1 cellular context compared by ENCODE assay signal in the genomic region with DNA sequence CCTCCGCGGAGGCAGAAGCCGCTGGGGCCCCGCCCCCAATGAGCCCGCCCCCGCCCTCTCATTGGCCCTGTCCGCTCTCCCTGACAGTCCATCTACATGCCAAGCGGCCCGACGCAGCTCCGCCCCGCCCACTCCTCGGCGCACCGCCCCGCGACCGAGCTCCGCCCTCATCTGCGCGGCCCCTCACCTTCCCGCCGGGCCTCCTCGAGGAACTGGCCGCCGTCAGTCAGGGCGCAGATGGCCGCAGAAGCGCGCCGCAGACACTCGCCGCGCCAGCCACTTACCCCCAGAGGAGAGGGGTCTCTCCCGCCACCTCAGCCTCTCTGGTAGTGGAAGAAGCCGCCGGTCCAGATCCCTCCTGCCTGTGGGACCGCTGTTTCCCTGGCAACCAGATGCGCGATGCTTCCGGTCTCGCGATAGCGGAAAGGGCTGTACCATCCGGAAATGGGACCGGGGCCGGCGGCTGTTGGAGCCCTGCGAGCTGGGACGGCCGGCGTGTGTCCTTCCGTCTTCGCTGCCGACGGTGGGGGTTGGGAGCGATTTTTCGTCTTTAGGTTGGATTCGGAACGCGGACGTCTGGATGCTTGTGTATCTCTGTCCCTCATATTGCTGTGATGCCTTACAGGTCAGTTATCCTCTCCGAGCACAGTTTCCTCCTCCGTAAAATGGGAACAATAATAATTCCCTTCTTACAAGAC.
TF ChIP-seq lines count a peak whose summit lies in the region.

A gene (minus strand): TSS at position 401 of the 698 bp plus-strand sequence. CDS start 6,317 bp downstream, outside the sequence.

TF ChIP-seq in HepG2, 621 proteins besides CTCF, POLR2A, EP300 and RAD21 (continued from another document and continues in another):
- TF ChIP-seq, protein P1, sequence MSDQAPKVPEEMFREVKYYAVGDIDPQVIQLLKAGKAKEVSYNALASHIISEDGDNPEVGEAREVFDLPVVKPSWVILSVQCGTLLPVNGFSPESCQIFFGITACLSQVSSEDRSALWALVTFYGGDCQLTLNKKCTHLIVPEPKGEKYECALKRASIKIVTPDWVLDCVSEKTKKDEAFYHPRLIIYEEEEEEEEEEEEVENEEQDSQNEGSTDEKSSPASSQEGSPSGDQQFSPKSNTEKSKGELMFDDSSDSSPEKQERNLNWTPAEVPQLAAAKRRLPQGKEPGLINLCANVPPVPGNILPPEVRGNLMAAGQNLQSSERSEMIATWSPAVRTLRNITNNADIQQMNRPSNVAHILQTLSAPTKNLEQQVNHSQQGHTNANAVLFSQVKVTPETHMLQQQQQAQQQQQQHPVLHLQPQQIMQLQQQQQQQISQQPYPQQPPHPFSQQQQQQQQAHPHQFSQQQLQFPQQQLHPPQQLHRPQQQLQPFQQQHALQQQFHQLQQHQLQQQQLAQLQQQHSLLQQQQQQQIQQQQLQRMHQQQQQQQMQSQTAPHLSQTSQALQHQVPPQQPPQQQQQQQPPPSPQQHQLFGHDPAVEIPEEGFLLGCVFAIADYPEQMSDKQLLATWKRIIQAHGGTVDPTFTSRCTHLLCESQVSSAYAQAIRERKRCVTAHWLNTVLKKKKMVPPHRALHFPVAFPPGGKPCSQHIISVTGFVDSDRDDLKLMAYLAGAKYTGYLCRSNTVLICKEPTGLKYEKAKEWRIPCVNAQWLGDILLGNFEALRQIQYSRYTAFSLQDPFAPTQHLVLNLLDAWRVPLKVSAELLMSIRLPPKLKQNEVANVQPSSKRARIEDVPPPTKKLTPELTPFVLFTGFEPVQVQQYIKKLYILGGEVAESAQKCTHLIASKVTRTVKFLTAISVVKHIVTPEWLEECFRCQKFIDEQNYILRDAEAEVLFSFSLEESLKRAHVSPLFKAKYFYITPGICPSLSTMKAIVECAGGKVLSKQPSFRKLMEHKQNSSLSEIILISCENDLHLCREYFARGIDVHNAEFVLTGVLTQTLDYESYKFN (CRISPR knock-in tag; conservative IDR thresholded peaks at IDR 0.05), result peak; percentile 53; the same call in 1 of the 2 replicates
- TF ChIP-seq, protein P2, sequence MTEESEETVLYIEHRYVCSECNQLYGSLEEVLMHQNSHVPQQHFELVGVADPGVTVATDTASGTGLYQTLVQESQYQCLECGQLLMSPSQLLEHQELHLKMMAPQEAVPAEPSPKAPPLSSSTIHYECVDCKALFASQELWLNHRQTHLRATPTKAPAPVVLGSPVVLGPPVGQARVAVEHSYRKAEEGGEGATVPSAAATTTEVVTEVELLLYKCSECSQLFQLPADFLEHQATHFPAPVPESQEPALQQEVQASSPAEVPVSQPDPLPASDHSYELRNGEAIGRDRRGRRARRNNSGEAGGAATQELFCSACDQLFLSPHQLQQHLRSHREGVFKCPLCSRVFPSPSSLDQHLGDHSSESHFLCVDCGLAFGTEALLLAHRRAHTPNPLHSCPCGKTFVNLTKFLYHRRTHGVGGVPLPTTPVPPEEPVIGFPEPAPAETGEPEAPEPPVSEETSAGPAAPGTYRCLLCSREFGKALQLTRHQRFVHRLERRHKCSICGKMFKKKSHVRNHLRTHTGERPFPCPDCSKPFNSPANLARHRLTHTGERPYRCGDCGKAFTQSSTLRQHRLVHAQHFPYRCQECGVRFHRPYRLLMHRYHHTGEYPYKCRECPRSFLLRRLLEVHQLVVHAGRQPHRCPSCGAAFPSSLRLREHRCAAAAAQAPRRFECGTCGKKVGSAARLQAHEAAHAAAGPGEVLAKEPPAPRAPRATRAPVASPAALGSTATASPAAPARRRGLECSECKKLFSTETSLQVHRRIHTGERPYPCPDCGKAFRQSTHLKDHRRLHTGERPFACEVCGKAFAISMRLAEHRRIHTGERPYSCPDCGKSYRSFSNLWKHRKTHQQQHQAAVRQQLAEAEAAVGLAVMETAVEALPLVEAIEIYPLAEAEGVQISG (CRISPR knock-in tag; IDR thresholded peaks at IDR 0.05), result peak; percentile 74; the same call in 1 of the 2 replicates
- TF ChIP-seq ZNF589 (CRISPR knock-in tag; conservative IDR thresholded peaks at IDR 0.05) (0 out of 2 replicates have a peak, but pooled peaks have one; percentile 38), RARG (CRISPR knock-in tag; IDR thresholded peaks at IDR 0.05; ENCODE audit: low read depth) (no peak), KDM1A (CRISPR knock-in tag; IDR thresholded peaks at IDR 0.05) (peak; percentile 81), ZNF17 (CRISPR knock-in tag; IDR thresholded peaks at IDR 0.05) (no peak), RNF2 (conservative IDR thresholded peaks at IDR 0.05; ENCODE audit: low read depth) (0 out of 2 replicates have a peak, but pooled peaks have one; percentile 31), NAIF1 (CRISPR knock-in tag; IDR thresholded peaks at IDR 0.05; ENCODE audit: borderline replicate concordance) (no peak), SOX13 (IDR thresholded peaks at IDR 0.05) (no peak), SOX13 (CRISPR knock-in tag; conservative IDR thresholded peaks at IDR 0.05 in 1 of 2, IDR thresholded peaks at IDR 0.05 in 1 of 2) (0 out of 4 replicates have a peak, but pooled peaks of 1 of the 2 experiments have one; percentile 9), ZNF12 (CRISPR knock-in tag; IDR thresholded peaks at IDR 0.05) (no peak), TOPORS (CRISPR knock-in tag; IDR thresholded peaks at IDR 0.05) (no peak), ZNF24 (IDR thresholded peaks at IDR 0.05) (no peak), ZNF563 (CRISPR knock-in tag; IDR thresholded peaks at IDR 0.05) (no peak), ZNF547 (CRISPR knock-in tag; IDR thresholded peaks at IDR 0.05) (no peak), ZNF253 (CRISPR knock-in tag; IDR thresholded peaks at IDR 0.05; ENCODE audit: borderline replicate concordance) (no peak), ZNF607 (CRISPR knock-in tag; IDR thresholded peaks at IDR 0.05; ENCODE audit: borderline replicate concordance) (no peak), ZMAT3 (CRISPR knock-in tag; conservative IDR thresholded peaks at IDR 0.05) (no peak), RARA (CRISPR knock-in tag; IDR thresholded peaks at IDR 0.05) (peak; percentile 25; the same call in 1 of the 2 replicates), NKX3-1 (CRISPR knock-in tag; IDR thresholded peaks at IDR 0.05) (no peak), ATF7-NPFF (CRISPR knock-in tag; IDR thresholded peaks at IDR 0.05; ENCODE audit: low read depth) (no peak), ZNF33A (CRISPR knock-in tag; IDR thresholded peaks at IDR 0.05; ENCODE audit: borderline replicate concordance) (no peak), ETV5 (CRISPR knock-in tag; IDR thresholded peaks at IDR 0.05; ENCODE audit: borderline replicate concordance) (peak; percentile 86; the same call in 1 of the 2 replicates), ZIK1 (CRISPR knock-in tag; IDR thresholded peaks at IDR 0.05; ENCODE audit: borderline replicate concordance, low read depth) (no peak), JUND (CRISPR knock-in tag; IDR thresholded peaks at IDR 0.05) (0 out of 2 replicates have a peak, but pooled peaks have one; percentile 14), U2AF1 (optimal IDR thresholded peaks at IDR 0.05; ENCODE audit: low read depth, low read length) (no peak), IRX3 (CRISPR knock-in tag; IDR thresholded peaks at IDR 0.05; ENCODE audit: borderline replicate concordance, low read depth) (no peak), ATRX (CRISPR knock-in tag; IDR thresholded peaks at IDR 0.05; ENCODE audit: borderline replicate concordance) (no peak), TBP (CRISPR knock-in tag; IDR thresholded peaks at IDR 0.05) (no peak)
- TF ChIP-seq, protein P3, sequence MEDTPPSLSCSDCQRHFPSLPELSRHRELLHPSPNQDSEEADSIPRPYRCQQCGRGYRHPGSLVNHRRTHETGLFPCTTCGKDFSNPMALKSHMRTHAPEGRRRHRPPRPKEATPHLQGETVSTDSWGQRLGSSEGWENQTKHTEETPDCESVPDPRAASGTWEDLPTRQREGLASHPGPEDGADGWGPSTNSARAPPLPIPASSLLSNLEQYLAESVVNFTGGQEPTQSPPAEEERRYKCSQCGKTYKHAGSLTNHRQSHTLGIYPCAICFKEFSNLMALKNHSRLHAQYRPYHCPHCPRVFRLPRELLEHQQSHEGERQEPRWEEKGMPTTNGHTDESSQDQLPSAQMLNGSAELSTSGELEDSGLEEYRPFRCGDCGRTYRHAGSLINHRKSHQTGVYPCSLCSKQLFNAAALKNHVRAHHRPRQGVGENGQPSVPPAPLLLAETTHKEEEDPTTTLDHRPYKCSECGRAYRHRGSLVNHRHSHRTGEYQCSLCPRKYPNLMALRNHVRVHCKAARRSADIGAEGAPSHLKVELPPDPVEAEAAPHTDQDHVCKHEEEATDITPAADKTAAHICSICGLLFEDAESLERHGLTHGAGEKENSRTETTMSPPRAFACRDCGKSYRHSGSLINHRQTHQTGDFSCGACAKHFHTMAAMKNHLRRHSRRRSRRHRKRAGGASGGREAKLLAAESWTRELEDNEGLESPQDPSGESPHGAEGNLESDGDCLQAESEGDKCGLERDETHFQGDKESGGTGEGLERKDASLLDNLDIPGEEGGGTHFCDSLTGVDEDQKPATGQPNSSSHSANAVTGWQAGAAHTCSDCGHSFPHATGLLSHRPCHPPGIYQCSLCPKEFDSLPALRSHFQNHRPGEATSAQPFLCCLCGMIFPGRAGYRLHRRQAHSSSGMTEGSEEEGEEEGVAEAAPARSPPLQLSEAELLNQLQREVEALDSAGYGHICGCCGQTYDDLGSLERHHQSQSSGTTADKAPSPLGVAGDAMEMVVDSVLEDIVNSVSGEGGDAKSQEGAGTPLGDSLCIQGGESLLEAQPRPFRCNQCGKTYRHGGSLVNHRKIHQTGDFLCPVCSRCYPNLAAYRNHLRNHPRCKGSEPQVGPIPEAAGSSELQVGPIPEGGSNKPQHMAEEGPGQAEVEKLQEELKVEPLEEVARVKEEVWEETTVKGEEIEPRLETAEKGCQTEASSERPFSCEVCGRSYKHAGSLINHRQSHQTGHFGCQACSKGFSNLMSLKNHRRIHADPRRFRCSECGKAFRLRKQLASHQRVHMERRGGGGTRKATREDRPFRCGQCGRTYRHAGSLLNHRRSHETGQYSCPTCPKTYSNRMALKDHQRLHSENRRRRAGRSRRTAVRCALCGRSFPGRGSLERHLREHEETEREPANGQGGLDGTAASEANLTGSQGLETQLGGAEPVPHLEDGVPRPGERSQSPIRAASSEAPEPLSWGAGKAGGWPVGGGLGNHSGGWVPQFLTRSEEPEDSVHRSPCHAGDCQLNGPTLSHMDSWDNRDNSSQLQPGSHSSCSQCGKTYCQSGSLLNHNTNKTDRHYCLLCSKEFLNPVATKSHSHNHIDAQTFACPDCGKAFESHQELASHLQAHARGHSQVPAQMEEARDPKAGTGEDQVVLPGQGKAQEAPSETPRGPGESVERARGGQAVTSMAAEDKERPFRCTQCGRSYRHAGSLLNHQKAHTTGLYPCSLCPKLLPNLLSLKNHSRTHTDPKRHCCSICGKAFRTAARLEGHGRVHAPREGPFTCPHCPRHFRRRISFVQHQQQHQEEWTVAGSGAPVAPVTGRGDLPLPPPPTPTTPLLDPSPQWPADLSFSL (CRISPR knock-in tag; IDR thresholded peaks at IDR 0.05), result no peak
- TF ChIP-seq, protein P4, sequence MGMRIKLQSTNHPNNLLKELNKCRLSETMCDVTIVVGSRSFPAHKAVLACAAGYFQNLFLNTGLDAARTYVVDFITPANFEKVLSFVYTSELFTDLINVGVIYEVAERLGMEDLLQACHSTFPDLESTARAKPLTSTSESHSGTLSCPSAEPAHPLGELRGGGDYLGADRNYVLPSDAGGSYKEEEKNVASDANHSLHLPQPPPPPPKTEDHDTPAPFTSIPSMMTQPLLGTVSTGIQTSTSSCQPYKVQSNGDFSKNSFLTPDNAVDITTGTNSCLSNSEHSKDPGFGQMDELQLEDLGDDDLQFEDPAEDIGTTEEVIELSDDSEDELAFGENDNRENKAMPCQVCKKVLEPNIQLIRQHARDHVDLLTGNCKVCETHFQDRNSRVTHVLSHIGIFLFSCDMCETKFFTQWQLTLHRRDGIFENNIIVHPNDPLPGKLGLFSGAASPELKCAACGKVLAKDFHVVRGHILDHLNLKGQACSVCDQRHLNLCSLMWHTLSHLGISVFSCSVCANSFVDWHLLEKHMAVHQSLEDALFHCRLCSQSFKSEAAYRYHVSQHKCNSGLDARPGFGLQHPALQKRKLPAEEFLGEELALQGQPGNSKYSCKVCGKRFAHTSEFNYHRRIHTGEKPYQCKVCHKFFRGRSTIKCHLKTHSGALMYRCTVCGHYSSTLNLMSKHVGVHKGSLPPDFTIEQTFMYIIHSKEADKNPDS (CRISPR knock-in tag; IDR thresholded peaks at IDR 0.05), result no peak
- TF ChIP-seq, protein P5, sequence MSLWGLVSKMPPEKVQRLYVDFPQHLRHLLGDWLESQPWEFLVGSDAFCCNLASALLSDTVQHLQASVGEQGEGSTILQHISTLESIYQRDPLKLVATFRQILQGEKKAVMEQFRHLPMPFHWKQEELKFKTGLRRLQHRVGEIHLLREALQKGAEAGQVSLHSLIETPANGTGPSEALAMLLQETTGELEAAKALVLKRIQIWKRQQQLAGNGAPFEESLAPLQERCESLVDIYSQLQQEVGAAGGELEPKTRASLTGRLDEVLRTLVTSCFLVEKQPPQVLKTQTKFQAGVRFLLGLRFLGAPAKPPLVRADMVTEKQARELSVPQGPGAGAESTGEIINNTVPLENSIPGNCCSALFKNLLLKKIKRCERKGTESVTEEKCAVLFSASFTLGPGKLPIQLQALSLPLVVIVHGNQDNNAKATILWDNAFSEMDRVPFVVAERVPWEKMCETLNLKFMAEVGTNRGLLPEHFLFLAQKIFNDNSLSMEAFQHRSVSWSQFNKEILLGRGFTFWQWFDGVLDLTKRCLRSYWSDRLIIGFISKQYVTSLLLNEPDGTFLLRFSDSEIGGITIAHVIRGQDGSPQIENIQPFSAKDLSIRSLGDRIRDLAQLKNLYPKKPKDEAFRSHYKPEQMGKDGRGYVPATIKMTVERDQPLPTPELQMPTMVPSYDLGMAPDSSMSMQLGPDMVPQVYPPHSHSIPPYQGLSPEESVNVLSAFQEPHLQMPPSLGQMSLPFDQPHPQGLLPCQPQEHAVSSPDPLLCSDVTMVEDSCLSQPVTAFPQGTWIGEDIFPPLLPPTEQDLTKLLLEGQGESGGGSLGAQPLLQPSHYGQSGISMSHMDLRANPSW (CRISPR knock-in tag; IDR thresholded peaks at IDR 0.05; ENCODE audit: borderline replicate concordance), result 0 out of 2 replicates have a peak, but pooled peaks have one; percentile 24
- TF ChIP-seq, protein P6, sequence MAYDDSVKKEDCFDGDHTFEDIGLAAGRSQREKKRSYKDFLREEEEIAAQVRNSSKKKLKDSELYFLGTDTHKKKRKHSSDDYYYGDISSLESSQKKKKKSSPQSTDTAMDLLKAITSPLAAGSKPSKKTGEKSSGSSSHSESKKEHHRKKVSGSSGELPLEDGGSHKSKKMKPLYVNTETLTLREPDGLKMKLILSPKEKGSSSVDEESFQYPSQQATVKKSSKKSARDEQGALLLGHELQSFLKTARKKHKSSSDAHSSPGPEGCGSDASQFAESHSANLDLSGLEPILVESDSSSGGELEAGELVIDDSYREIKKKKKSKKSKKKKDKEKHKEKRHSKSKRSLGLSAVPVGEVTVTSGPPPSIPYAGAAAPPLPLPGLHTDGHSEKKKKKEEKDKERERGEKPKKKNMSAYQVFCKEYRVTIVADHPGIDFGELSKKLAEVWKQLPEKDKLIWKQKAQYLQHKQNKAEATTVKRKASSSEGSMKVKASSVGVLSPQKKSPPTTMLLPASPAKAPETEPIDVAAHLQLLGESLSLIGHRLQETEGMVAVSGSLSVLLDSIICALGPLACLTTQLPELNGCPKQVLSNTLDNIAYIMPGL (CRISPR knock-in tag; IDR thresholded peaks at IDR 0.05; ENCODE audit: borderline replicate concordance in 1 of 2, low read depth in 1 of 2), result peak; percentile 69 to 75; a peak in 3 of 4 replicates
- TF ChIP-seq, protein P7, sequence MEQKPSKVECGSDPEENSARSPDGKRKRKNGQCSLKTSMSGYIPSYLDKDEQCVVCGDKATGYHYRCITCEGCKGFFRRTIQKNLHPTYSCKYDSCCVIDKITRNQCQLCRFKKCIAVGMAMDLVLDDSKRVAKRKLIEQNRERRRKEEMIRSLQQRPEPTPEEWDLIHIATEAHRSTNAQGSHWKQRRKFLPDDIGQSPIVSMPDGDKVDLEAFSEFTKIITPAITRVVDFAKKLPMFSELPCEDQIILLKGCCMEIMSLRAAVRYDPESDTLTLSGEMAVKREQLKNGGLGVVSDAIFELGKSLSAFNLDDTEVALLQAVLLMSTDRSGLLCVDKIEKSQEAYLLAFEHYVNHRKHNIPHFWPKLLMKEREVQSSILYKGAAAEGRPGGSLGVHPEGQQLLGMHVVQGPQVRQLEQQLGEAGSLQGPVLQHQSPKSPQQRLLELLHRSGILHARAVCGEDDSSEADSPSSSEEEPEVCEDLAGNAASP (CRISPR knock-in tag; IDR thresholded peaks at IDR 0.05; ENCODE audit: borderline replicate concordance), result no peak
